16 cellular contexts compared by ENCODE assay signal in the genomic region with DNA sequence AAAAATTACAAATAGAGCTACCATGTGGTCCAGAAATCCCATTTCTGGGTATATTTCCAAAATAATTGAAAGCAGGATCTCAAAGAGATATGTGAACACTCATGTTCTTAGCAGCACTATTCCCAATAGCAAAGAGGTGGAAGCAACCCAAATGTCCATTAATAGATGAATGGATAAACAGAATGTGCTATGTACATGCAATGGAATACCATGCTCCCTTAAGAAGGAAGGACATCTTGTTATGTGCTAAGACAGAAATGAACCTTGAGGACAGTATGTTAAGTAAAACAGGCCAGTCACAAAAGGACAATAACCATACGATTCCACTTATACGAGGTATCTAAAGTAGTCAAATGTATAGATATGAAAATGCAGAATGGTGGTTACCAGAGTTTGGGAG.
"Had no signal": no experiment of that assay in that cellular context is flagged by ENCODE, and none has a peak within 500 bp of the region (broad histone marks: within the 10 kb centered on the region; RNA-seq: fewer than 3 reads in every experiment).

No MANE protein-coding gene starts in this region.

- H3K4me3 Mint-ChIP-seq: central memory CD8-positive, alpha-beta T cell; neural crest cell; T-helper 1 cell treated with Interleukin-12 subunit alpha and Interleukin-12 subunit beta and Interleukin-4 antibody, amounts not matched to agents 30 μg/mL and 1 μg/mL, for 36 hours had no signal

- H3K4me2 ChIP-seq: smooth muscle cell had no signal

- H3K27me3 Mint-ChIP-seq: central memory CD8-positive, alpha-beta T cell had no signal

- DNase-seq: activated CD4-positive, alpha-beta T cell treated with anti-CD3 and anti-CD28 coated beads, Interleukin-2, amount 50 U/mL, for 48 hours; activated naive CD4-positive, alpha-beta T cell treated with anti-CD3 and anti-CD28 coated beads, Interleukin-2, amount 50 U/mL, for 16 hours; body of pancreas; effector memory CD4-positive, alpha-beta T cell; hippocampal formation; right lobe of liver; stimulated activated CD4-positive, alpha-beta T cell treated with anti-CD3 and anti-CD28 coated beads, Interleukin-4, amount 100 ng/mL, for 4 hours; stimulated activated CD8-positive, alpha-beta memory T cell treated with anti-CD3 and anti-CD28 coated beads, Interleukin-4, amount 100 ng/mL, for 48 hours; stimulated activated naive CD4-positive, alpha-beta T cell treated with Interleukin-2 at 50 U/mL for 16 hours; substantia nigra; upper lobe of left lung had no signal

- ATAC-seq: body of pancreas had no signal

- H3K9me3 ChIP-seq: body of pancreas, right lobe of liver, upper lobe of left lung had no signal

- H3K27me3 ChIP-seq: body of pancreas, right lobe of liver, upper lobe of left lung had no signal

- H3K9me3 Mint-ChIP-seq: central memory CD8-positive, alpha-beta T cell; T-helper 1 cell treated with Interleukin-12 subunit alpha and Interleukin-12 subunit beta and Interleukin-4 antibody, amounts not matched to agents 30 μg/mL and 1 μg/mL, for 36 hours had no signal

- H3K4me3 ChIP-seq: body of pancreas, right lobe of liver, smooth muscle cell, upper lobe of left lung had no signal

- H3K27ac Mint-ChIP-seq: T-helper 1 cell treated with Interleukin-12 subunit alpha and Interleukin-12 subunit beta and Interleukin-4 antibody, amounts not matched to agents 30 μg/mL and 1 μg/mL, for 36 hours had no signal

- H3K36me3 ChIP-seq: right lobe of liver, upper lobe of left lung had no signal

- H3K27ac ChIP-seq: body of pancreas, right lobe of liver, upper lobe of left lung, VCaP had no signal
